In genomic region chr14:41805633-41806032, GRCh38 we compare ENCODE assay signal across 19 cellular contexts.
"Had no signal": no experiment of that assay in that cellular context is flagged by ENCODE, and none has a peak within 500 bp of the region (broad histone marks: within the 10 kb centered on the region; RNA-seq: fewer than 3 reads in every experiment).

No MANE protein-coding gene starts in this region.

- H3K27ac ChIP-seq: body of pancreas, testis had no signal

- H3K27ac Mint-ChIP-seq: activated CD4-positive, alpha-beta T cell treated with anti-CD3 and anti-CD28 coated beads, Interleukin-2, amount 10 ng/mL, durations not matched to agents 24 days and 14 days; activated CD8-positive, alpha-beta T cell treated with anti-CD3 and anti-CD28 coated beads, Interleukin-2, amount 10 ng/mL, durations not matched to agents 7 days and 5 days; activated naive CD4-positive, alpha-beta T cell treated with anti-CD3 and anti-CD28 coated beads, Interleukin-2, amount 50 U/mL, for 72 hours; nephron progenitor cell; T-helper 2 cell treated with Interferon-gamma antibody and Interleukin-4, amounts not matched to agents 5 μg/mL and 100 μg/mL, for 36 hours; type B pancreatic cell had no signal

- H3K4me1 ChIP-seq: body of pancreas, testis had no signal

- H3K9me3 ChIP-seq: body of pancreas, testis had no signal

- H3K27me3 ChIP-seq: body of pancreas, testis had no signal

- H3K27me3 Mint-ChIP-seq: activated CD4-positive, alpha-beta T cell treated with anti-CD3 and anti-CD28 coated beads, Interleukin-2, amount 10 ng/mL, durations not matched to agents 24 days and 14 days; type B pancreatic cell had no signal

- DNase-seq: activated CD4-positive, alpha-beta T cell treated with anti-CD3 and anti-CD28 coated beads, Interleukin-2, amount 10 ng/mL, durations not matched to agents 24 days and 14 days; activated CD8-positive, alpha-beta memory T cell treated with anti-CD3 and anti-CD28 coated beads, Interleukin-2, amount 50 U/mL, for 48 hours; activated CD8-positive, alpha-beta T cell treated with anti-CD3 and anti-CD28 coated beads, Interleukin-2, amount 10 ng/mL, durations not matched to agents 7 days and 5 days; activated effector memory CD4-positive, alpha-beta T cell treated with anti-CD3 and anti-CD28 coated beads, Interleukin-2, amount 50 U/mL, for 16 hours; activated T-cell treated with anti-CD3 and anti-CD28 coated beads, Interleukin-2, amount 50 U/mL, for 48 hours; amygdala; body of pancreas; dermis blood vessel endothelial cell; effector memory CD4-positive, alpha-beta T cell; foreskin fibroblast; left ventricle myocardium superior; nephron progenitor cell; nucleus accumbens; stimulated activated CD4-positive, alpha-beta T cell treated with anti-CD3 and anti-CD28 coated beads, Interleukin-4, amount 100 ng/mL, for 1 hour; testis had no signal

- H3K4me2 ChIP-seq: smooth muscle cell had no signal

- H3K4me3 ChIP-seq: body of pancreas, smooth muscle cell, testis had no signal

- ATAC-seq: activated CD8-positive, alpha-beta T cell treated with anti-CD3 and anti-CD28 coated beads, Interleukin-2, amount 10 ng/mL, durations not matched to agents 7 days and 5 days; body of pancreas; left ventricle myocardium superior had no signal

- H3K36me3 Mint-ChIP-seq: activated naive CD4-positive, alpha-beta T cell treated with anti-CD3 and anti-CD28 coated beads, Interleukin-2, amount 50 U/mL, for 72 hours; type B pancreatic cell had no signal

- H3K4me1 Mint-ChIP-seq: nephron progenitor cell had no signal

- H3K4me3 Mint-ChIP-seq: activated CD4-positive, alpha-beta T cell treated with anti-CD3 and anti-CD28 coated beads, Interleukin-2, amount 10 ng/mL, durations not matched to agents 24 days and 14 days; activated CD8-positive, alpha-beta T cell treated with anti-CD3 and anti-CD28 coated beads, Interleukin-2, amount 10 ng/mL, durations not matched to agents 7 days and 5 days; nephron progenitor cell; T-helper 2 cell treated with Interferon-gamma antibody and Interleukin-4, amounts not matched to agents 5 μg/mL and 100 μg/mL, for 36 hours; type B pancreatic cell had no signal

- H3K9me3 Mint-ChIP-seq: activated naive CD4-positive, alpha-beta T cell treated with anti-CD3 and anti-CD28 coated beads, Interleukin-2, amount 50 U/mL, for 72 hours; nephron progenitor cell had no signal
